7 cellular contexts compared by ENCODE assay signal in the genomic region with DNA sequence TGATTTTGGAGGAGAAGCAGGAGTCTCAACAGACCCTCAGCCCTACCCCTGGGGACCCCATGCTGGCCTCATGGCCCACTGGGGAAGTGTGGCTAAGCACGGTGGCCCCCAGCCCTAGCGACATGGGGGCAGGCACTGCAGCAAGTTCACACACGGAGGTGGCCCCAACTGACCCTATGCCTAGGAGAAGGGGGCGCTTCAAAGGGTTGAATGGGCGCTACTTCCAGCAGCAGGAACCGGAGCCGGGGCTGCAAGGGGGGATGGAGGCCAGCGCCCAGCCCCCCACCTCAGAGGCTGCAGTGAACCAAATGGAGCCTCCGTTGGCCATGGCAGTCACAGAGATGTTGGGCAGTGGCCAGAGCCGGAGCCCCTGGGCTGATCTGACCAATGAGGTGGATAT. TPM values are rescaled to one million over a fixed set of nuclear protein-coding genes. Genes with fewer than 3 reads are reported as not detected.
"Had no signal": no experiment of that assay in that cellular context is flagged by ENCODE, and none has a peak within 500 bp of the region (broad histone marks: within the 10 kb centered on the region; RNA-seq: fewer than 3 reads in every experiment).

No MANE protein-coding gene starts in this region.

- H3K9ac ChIP-seq: GM23248 had no signal

- ATAC-seq: K562 had no signal

- H2AFZ ChIP-seq: GM23248 had no signal

- H3K4me3 ChIP-seq: GM23248, K562 had no signal

- DNase-seq: GM23248, GOT3, HCEC 1CT, IMR-90, KG1 had no signal

- H3K27ac ChIP-seq: GM23248 had no signal

RNA-seq across cellular contexts. Expression of gene NCAN, which starts 14.9 kb away (rescaled TPM):
- total RNA-seq: GM23248, HT-29, IMR-90 had no signal
- polyA plus RNA-seq: GM23248, IMR-90, K562 had no signal

RNA-seq across cellular contexts. Expression of gene TM6SF2, which starts 46.4 kb away (rescaled TPM):
- total RNA-seq: HT-29, K562 had no signal
- polyA plus RNA-seq: K562 had no signal
